In the genomic region with DNA sequence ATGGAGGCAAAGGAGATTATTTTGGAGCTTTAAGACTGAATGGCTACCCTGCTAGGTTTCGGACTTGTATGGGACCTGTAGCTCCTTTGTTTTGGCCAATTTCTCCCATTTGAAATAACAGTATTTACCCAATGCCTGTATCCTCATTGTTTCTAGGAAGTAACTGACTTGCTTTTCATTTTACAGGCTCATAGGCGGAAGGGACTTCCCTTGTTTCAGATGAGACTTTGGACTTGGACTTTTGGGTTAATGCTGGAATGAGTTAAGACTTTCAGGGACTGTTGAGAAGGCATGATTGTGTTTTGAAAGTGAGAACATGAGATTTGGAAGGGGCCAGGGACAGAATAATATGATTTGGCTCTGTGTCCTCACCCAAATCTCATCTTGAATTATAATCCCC, we compare ENCODE assay signal across 27 cellular contexts.
"Had no signal": no experiment of that assay in that cellular context is flagged by ENCODE, and none has a peak within 500 bp of the region (broad histone marks: within the 10 kb centered on the region; RNA-seq: fewer than 3 reads in every experiment).

No MANE protein-coding gene starts in this region.

- H3K4me3 ChIP-seq: stomach, suprapubic skin, testis, thoracic aorta, thyroid gland, tibial artery, tibial nerve, transverse colon, upper lobe of left lung, upper lobe of right lung, uterus, vagina had no signal

- H3K4me1 ChIP-seq: stomach, suprapubic skin, testis, thyroid gland, tibial artery, tibial nerve, transverse colon, upper lobe of left lung, upper lobe of right lung, uterus, vagina had no signal

- H3K27ac ChIP-seq: stomach, suprapubic skin, testis, thoracic aorta, thyroid gland, tibial artery, tibial nerve, transverse colon, upper lobe of left lung, upper lobe of right lung, uterus, vagina had no signal

- ATAC-seq: stimulated activated effector memory CD8-positive, alpha-beta T cell treated with anti-CD3 and anti-CD28 coated beads, Interleukin-12 subunit alpha, Interleukin-12 subunit beta, amount 100 ng/mL, for 72 hours; stimulated activated memory B cell treated with anti-CD40 and anti-IgM and Interleukin-4, amounts not matched to agents 10 μg/mL and 1 μg/mL and 100 μg/mL, for 72 hours; stimulated activated naive B cell treated with anti-CD40 and anti-IgM and Interleukin-4, amounts not matched to agents 10 μg/mL and 1 μg/mL and 100 μg/mL, for 72 hours; stimulated activated naive CD8-positive, alpha-beta T cell treated with anti-CD3 and anti-CD28 coated beads, Interleukin-15, amount 100 ng/mL, for 72 hours; stimulated activated naive CD8-positive, alpha-beta T cell treated with anti-CD3 and anti-CD28 coated beads, Interleukin-15, Interleukin-2, amounts not matched to agents 100 U/mL and 50 U/mL, for 24 hours; upper lobe of right lung had no signal

- H3K9me3 ChIP-seq: stomach, suprapubic skin, testis, thoracic aorta, thyroid gland, tibial artery, tibial nerve, transverse colon, upper lobe of left lung, upper lobe of right lung, uterus, vagina had no signal

- H3K36me3 ChIP-seq: thoracic aorta, thyroid gland, transverse colon, upper lobe of left lung, upper lobe of right lung, uterus had no signal

- DNase-seq: stimulated activated CD4-positive, alpha-beta T cell treated with anti-CD3 and anti-CD28 coated beads, Interleukin-2, amount 100 ng/mL, for 48 hours; stimulated activated CD4-positive, alpha-beta T cell treated with anti-CD3 and anti-CD28 coated beads, Interleukin-4, amount 100 ng/mL, for 1 hour; stimulated activated CD4-positive, alpha-beta T cell treated with anti-CD3 and anti-CD28 coated beads, Interleukin-4, amount 100 ng/mL, for 24 hours; stimulated activated CD4-positive, alpha-beta T cell treated with anti-CD3 and anti-CD28 coated beads, Interleukin-4, amount 100 ng/mL, for 4 hours; stimulated activated CD8-positive, alpha-beta memory T cell treated with anti-CD3 and anti-CD28 coated beads, Interleukin-4, amount 100 ng/mL, for 48 hours; stimulated activated naive B cell treated with anti-CD40 and anti-IgM and Interleukin-4, amounts not matched to agents 10 μg/mL and 1 μg/mL and 100 μg/mL, for 72 hours; stimulated activated naive CD4-positive, alpha-beta T cell; stimulated activated naive CD4-positive, alpha-beta T cell treated with Interleukin-2 at 50 U/mL for 16 hours; stimulated activated naive CD8-positive, alpha-beta T cell treated with anti-CD3 and anti-CD28 coated beads, Interleukin-15, amount 100 ng/mL, for 72 hours; stimulated activated naive CD8-positive, alpha-beta T cell treated with anti-CD3 and anti-CD28 coated beads, Interleukin-15, Interleukin-2, amounts not matched to agents 100 U/mL and 50 U/mL, for 24 hours; stomach; substantia nigra; testis; thyroid gland; tibial artery; transverse colon; trophoblast cell; upper lobe of left lung; upper lobe of right lung; uterus had no signal

- H3K27me3 ChIP-seq: stomach, suprapubic skin, testis, thyroid gland, tibial artery, tibial nerve, transverse colon, upper lobe of left lung, upper lobe of right lung, uterus, vagina had no signal

- FAIRE-seq: urothelium cell line had no signal
